17 cellular contexts compared by ENCODE assay signal in the genomic region with DNA sequence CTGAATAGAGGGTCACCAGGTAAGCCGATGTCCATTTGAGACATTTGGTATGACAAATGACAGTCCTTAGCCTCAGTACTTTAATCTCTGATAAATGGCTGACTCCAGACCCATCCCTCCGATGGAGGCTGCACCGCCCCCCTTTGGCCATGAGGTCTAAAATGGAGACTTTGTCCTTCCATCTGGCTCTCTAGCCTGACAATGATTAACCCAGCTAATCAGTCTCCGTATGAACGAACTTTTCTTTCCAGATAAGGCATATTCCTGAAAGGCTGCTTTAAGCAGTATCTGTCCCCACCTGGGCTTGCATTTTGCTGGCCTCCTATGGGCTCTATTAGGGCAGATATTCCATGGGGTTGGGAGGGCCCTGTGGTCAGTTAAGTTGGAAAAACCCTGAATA. TPM values are rescaled to one million over a fixed set of nuclear protein-coding genes. Genes with fewer than 3 reads are reported as not detected.
DNase-seq lines count a peak whose midpoint lies in the region; ATAC-seq and TF ChIP-seq lines count a peak whose summit lies in the region.
"Had no signal": no experiment of that assay in that cellular context is flagged by ENCODE, and none has a peak within 500 bp of the region (broad histone marks: within the 10 kb centered on the region; RNA-seq: fewer than 3 reads in every experiment).

No MANE protein-coding gene starts in this region.

- 19 to 20% methylated on average over 5 of the region's 5 CpGs for WGBS in body of pancreas, 2 donors
- 52 to 60% methylated on average over 1 to 5 of the region's 5 CpGs for WGBS in transverse colon (ENCODE audit: low coverage in 1 of 2), 2 donors
- WGBS in sigmoid colon, 2 donors = 32 to 70% methylated on average over 5 of the region's 5 CpGs

- peak; percentile 68 for DNase-seq in HuH-7 (ENCODE audit: low spot score)
- DNase-seq in body of pancreas = peak; percentile 36 to 71 (median 53)
- DNase-seq in left lobe of liver (ENCODE audit: low spot score) = no peak
- peak; percentile 60 for DNase-seq in transverse colon
- no peak for DNase-seq in sigmoid colon
- DNase-seq: BE2C; CD4-positive, alpha-beta memory T cell; EL; NCI-H1436 treated with DMSO at 0.1 percent for 48 hours; NCI-H2081 treated with DMSO at 0.1 percent for 48 hours; NK-92 treated with Interleukin-12 subunit alpha and Interleukin-12 subunit beta, amount 100 ng/mL, for 24 hours; OCI-M1 had no signal

- H3K4me1 ChIP-seq in body of pancreas (peaks cover 26% of the 10 kb centered on the region), transverse colon (peaks cover 7 to 45% (median 19%) of the 10 kb centered on the region in 4 donors), sigmoid colon (peaks cover 0 to 7% (median 3%) of the 10 kb centered on the region in 4 donors)
- H3K4me1 ChIP-seq: BE2C, SJSA1 had no signal

- H3K9me3 ChIP-seq in body of pancreas (no peaks in the 10 kb centered on the region), transverse colon (peaks cover 8 to 14% of the 10 kb centered on the region in 2 donors), sigmoid colon (peaks cover 0 to 6% (median 4%) of the 10 kb centered on the region in 4 donors)
- H3K9me3 ChIP-seq: BE2C, SJSA1 had no signal

- in situ Hi-C loops in transverse colon (cut with MboI; ENCODE audit: low pct_ligation_motif_present in 1 of 4, low pct_unique_long_range_greater_than_20kb in 1 of 4, low sequenced_read_pairs in 3 of 4) = no loop called here

- TF ChIP-seq POLR2A in body of pancreas (IDR thresholded peaks at IDR 0.05) (no peak), transverse colon (IDR thresholded peaks at IDR 0.05) (no peak), sigmoid colon (IDR thresholded peaks at IDR 0.05) (no peak)

- peak; percentile 90 for ATAC-seq in body of pancreas
- peak; percentile 90 for ATAC-seq in left lobe of liver
- ATAC-seq in esophagus mucosa = no peak
- no peak for ATAC-seq in GM18867 (IDR thresholded peaks at IDR 0.05; ENCODE audit: unreplicated experiment)

- peak overlapping the region; percentile 1 to 57 (median 42) for H3K27ac ChIP-seq in body of pancreas
- peak overlapping the region; percentile 10 to 52 (median 42) for H3K27ac ChIP-seq in transverse colon
- no peak overlapping the region for H3K27ac ChIP-seq in sigmoid colon
- H3K27ac ChIP-seq: RWPE1, SJSA1 had no signal

- H3K36me3 ChIP-seq in body of pancreas (replicated peaks in 1 of 2; ENCODE audit: insufficient read depth in 1 of 2, low read depth in 2 of 2) = no peaks in the 10 kb centered on the region
- H3K36me3 ChIP-seq in transverse colon = no peaks in the 10 kb centered on the region
- H3K36me3 ChIP-seq in sigmoid colon = no peaks in the 10 kb centered on the region
- H3K36me3 ChIP-seq: BE2C, SJSA1 had no signal

- H3K27me3 ChIP-seq in body of pancreas (no peaks in the 10 kb centered on the region), transverse colon (no peaks in the 10 kb centered on the region), sigmoid colon (no peaks in the 10 kb centered on the region)
- H3K27me3 ChIP-seq: BE2C had no signal

- intact Hi-C loops in body of pancreas (cut with DNase I) (no loop called here), transverse colon (cut with DNase I; ENCODE audit: low total_unique reads) (no loop called here), sigmoid colon (cut with DNase I) (no loop called here)

- peak in 3 of 7 experiments; percentile 16 to 39 (median 29) for TF ChIP-seq CTCF in body of pancreas (IDR thresholded peaks at IDR 0.05)
- TF ChIP-seq CTCF in transverse colon (IDR thresholded peaks at IDR 0.05) = peak in 2 of 5 experiments; percentile 20 to 37
- no peak for TF ChIP-seq CTCF in sigmoid colon (IDR thresholded peaks at IDR 0.05)

- TF ChIP-seq EP300 in transverse colon (IDR thresholded peaks at IDR 0.05; ENCODE audit: low read depth) (no peak), sigmoid colon (IDR thresholded peaks at IDR 0.05) (no peak)

- H3K4me3 ChIP-seq in body of pancreas (no peak overlapping the region), transverse colon (no peak overlapping the region), sigmoid colon (no peak overlapping the region)
- H3K4me3 ChIP-seq: SJSA1 had no signal

RNA-seq across cellular contexts. Expression of gene MYZAP, which starts 10.8 kb away (rescaled TPM):
- total RNA-seq in body of pancreas (10 to 100 TPM; 10.9 to 16.3 TPM), left lobe of liver (0.58 TPM), transverse colon (10 to 100 TPM in 2 of 4 donors, 1 to 10 TPM in 1, under 1 TPM in 1; 1.00 to 24.3 (median 10.7) TPM), sigmoid colon (10 to 100 TPM; 31.4 to 55.6 (median 47.1) TPM), esophagus mucosa (19.8 TPM)
- 10 to 100 TPM in 2 of 3 donors, 1 to 10 TPM in 1; 7.2 to 48.3 (median 31.8) TPM for polyA plus RNA-seq in sigmoid colon
- total RNA-seq: SJSA1 had no signal
- polyA plus RNA-seq: AG04450 had no signal

Comparison
In these comparisons a context has a peak if more than half of its experiments do, and no peak if none do; other contexts are left out.
1. DNase-seq: peak in HuH-7 (single experiment), body of pancreas (4 of 4) and transverse colon (single experiment); none in left lobe of liver (single experiment) and sigmoid colon (single experiment).
2. ATAC-seq: peak in body of pancreas (single experiment) and left lobe of liver (single experiment); none in esophagus mucosa (single experiment) and GM18867 (single experiment).
3. H3K27ac ChIP-seq: peak in body of pancreas (4 of 4) and transverse colon (4 of 4); none in sigmoid colon (0 of 4).